In the genomic region with DNA sequence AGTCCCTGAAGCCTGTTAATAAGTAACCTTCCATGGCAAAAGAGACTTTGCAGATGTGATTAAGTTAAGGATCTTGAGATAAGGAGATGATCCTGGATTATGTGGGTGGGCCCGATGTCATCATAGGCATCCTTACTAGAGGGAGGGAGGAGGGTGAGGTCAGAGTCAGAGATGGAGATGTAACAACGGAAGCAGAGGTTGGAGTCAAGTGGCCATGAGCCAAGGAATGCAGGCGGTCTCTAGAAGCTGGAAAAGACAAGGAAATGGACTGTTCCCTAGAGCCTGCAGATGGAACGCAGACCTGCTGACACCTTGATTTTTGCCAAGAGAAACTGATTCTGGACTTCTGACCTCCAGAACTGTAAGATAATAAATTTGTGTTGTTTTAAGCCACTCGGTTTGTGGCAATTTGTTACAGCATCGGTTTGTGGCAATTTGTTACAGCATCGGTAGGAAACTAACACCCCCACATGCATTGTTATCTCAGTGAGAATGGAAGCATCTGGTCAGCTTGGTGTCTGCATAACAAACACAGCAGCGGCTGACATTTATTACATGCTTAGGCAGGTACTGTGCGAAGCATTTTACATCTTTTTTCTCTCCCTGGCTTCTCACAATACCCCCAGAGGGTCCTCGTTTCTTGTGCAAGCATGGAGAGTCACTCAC, we compare ENCODE assay signal across 17 cellular contexts. TPM values are rescaled to one million over a fixed set of nuclear protein-coding genes. Genes with fewer than 3 reads are reported as not detected.
DNase-seq lines count a peak whose midpoint lies in the region; ATAC-seq and TF ChIP-seq lines count a peak whose summit lies in the region.
"Had no signal": no experiment of that assay in that cellular context is flagged by ENCODE, and none has a peak within 500 bp of the region (broad histone marks: within the 10 kb centered on the region; RNA-seq: fewer than 3 reads in every experiment).

No MANE protein-coding gene starts in this region.

- H3K79me2 ChIP-seq in MM.1S (ENCODE audit: low read length), result peaks cover 76% of the 10 kb centered on the region

- ATAC-seq in Right ventricle myocardium superior (ENCODE audit: poor library complexity) (peak; percentile 66), sciatic nerve (peak; percentile 36)
- ATAC-seq: activated T-cell treated with anti-CD3 and anti-CD28 coated beads, Interleukin-2, amount 50 U/mL, for 4 hours; foreskin keratinocyte had no signal

- no peak overlapping the region for H3K4me2 ChIP-seq in MM.1S (ENCODE audit: low read depth, low read length)
- H3K4me2 ChIP-seq: BLaER1 had no signal

- H3K27me3 ChIP-seq in MM.1S (replicated peaks; ENCODE audit: insufficient read depth, low read length), result no peaks in the 10 kb centered on the region
- H3K27me3 ChIP-seq: BLaER1, foreskin keratinocyte had no signal

- H3K9me3 Mint-ChIP-seq in activated CD4-positive, alpha-beta T cell treated with anti-CD3 and anti-CD28 coated beads, Interleukin-2, amount 10 ng/mL, durations not matched to agents 7 days and 5 days, result no peaks in the 10 kb centered on the region
- H3K9me3 Mint-ChIP-seq: activated T-cell treated with anti-CD3 and anti-CD28 coated beads, Interleukin-2, amount 50 U/mL, for 4 hours; T-helper 2 cell treated with Interferon-gamma antibody and Interleukin-4, amounts not matched to agents 5 μg/mL and 100 μg/mL, for 36 hours had no signal

- no peaks in the 10 kb centered on the region for H3K9me3 ChIP-seq in MM.1S (replicated peaks; ENCODE audit: insufficient read depth, low read length)
- H3K9me3 ChIP-seq: thoracic aorta had no signal

- H3K4me3 Mint-ChIP-seq in activated CD4-positive, alpha-beta T cell treated with anti-CD3 and anti-CD28 coated beads, Interleukin-2, amount 10 ng/mL, durations not matched to agents 7 days and 5 days, result no peak overlapping the region
- H3K4me3 Mint-ChIP-seq: activated T-cell treated with anti-CD3 and anti-CD28 coated beads, Interleukin-2, amount 50 U/mL, for 4 hours; T-helper 2 cell treated with Interferon-gamma antibody and Interleukin-4, amounts not matched to agents 5 μg/mL and 100 μg/mL, for 36 hours had no signal

- no peak overlapping the region for H3K4me3 ChIP-seq in MM.1S (ENCODE audit: low read length)
- H3K4me3 ChIP-seq: BLaER1, dorsolateral prefrontal cortex, thoracic aorta had no signal

- CTCF ChIA-PET in activated CD4-positive, alpha-beta T cell treated with anti-CD3 and anti-CD28 coated beads, Interleukin-2, amount 10 ng/mL, durations not matched to agents 7 days and 5 days (lab: Charles Lee), result interaction anchor here (1.1 to 1.3 kb wide), 2 partner anchors 63 to 97 kb away, joined by 3 to 4 read pairs; no protein-coding TSS in a partner anchor

- no peak for TF ChIP-seq CTCF in MM.1S (IDR thresholded peaks at IDR 0.05; ENCODE audit: low read length)

- DNase-seq in ELR (ENCODE audit: low read depth), result peak; percentile 62
- peak; percentile 95 for DNase-seq in amniotic epithelial cell (ENCODE audit: low read depth)
- peak; percentile 64 for DNase-seq in Right ventricle myocardium superior
- DNase-seq in sciatic nerve (ENCODE audit: low spot score), result peak; percentile 61
- DNase-seq in activated CD4-positive, alpha-beta T cell treated with anti-CD3 and anti-CD28 coated beads, Interleukin-2, amount 10 ng/mL, durations not matched to agents 7 days and 5 days, result no peak
- no peak for DNase-seq in MM.1S
- DNase-seq in AG08396 (ENCODE audit: low spot score), result no peak
- no peak for DNase-seq in COLO829 (ENCODE audit: low spot score)
- DNase-seq: activated CD4-positive, alpha-beta T cell treated with anti-CD3 and anti-CD28 coated beads for 4 hours; activated T-cell treated with anti-CD3 and anti-CD28 coated beads, Interleukin-2, amount 50 U/mL, for 4 hours; dorsolateral prefrontal cortex; foreskin keratinocyte; NCI-H1417; NCI-H526 had no signal

- no peaks in the 10 kb centered on the region for H3K36me3 ChIP-seq in MM.1S (replicated peaks; ENCODE audit: insufficient read depth, low read length)
- H3K36me3 ChIP-seq: thoracic aorta had no signal

- no peaks in the 10 kb centered on the region for H3K4me1 ChIP-seq in MM.1S (ENCODE audit: low read length)

- no peaks in the 10 kb centered on the region for H3K4me1 Mint-ChIP-seq in activated CD4-positive, alpha-beta T cell treated with anti-CD3 and anti-CD28 coated beads, Interleukin-2, amount 10 ng/mL, durations not matched to agents 7 days and 5 days

- H3K36me3 Mint-ChIP-seq in activated CD4-positive, alpha-beta T cell treated with anti-CD3 and anti-CD28 coated beads, Interleukin-2, amount 10 ng/mL, durations not matched to agents 7 days and 5 days (ENCODE audit: low read depth), result peaks cover 2% of the 10 kb centered on the region

- no peaks in the 10 kb centered on the region for H3F3A ChIP-seq in MM.1S (ENCODE audit: insufficient read depth, low read length)

- intact Hi-C loops in Right ventricle myocardium superior (cut with DNase I) (no loop called here), sciatic nerve (cut with DNase I) (no loop called here)

- H3K27ac ChIP-seq in MM.1S (ENCODE audit: low read length), result no peak overlapping the region
- H3K27ac ChIP-seq: BLaER1, dorsolateral prefrontal cortex, foreskin keratinocyte, thoracic aorta had no signal

- H3K27me3 Mint-ChIP-seq in activated CD4-positive, alpha-beta T cell treated with anti-CD3 and anti-CD28 coated beads, Interleukin-2, amount 10 ng/mL, durations not matched to agents 7 days and 5 days, result no peaks in the 10 kb centered on the region

- H3K9me2 ChIP-seq in MM.1S (replicated peaks; ENCODE audit: insufficient read depth, low read length), result no peaks in the 10 kb centered on the region

- H3K9ac ChIP-seq in MM.1S (ENCODE audit: low read length), result no peak overlapping the region
- H3K9ac ChIP-seq: BLaER1 had no signal

- H4K20me1 ChIP-seq in MM.1S (ENCODE audit: insufficient read depth, low read length), result no peaks in the 10 kb centered on the region
- H4K20me1 ChIP-seq: BLaER1 had no signal

- H2AFZ ChIP-seq in MM.1S (ENCODE audit: low read length), result no peak overlapping the region

- H3K27ac Mint-ChIP-seq in activated CD4-positive, alpha-beta T cell treated with anti-CD3 and anti-CD28 coated beads, Interleukin-2, amount 10 ng/mL, durations not matched to agents 7 days and 5 days, result no peak overlapping the region
- H3K27ac Mint-ChIP-seq: T-helper 2 cell treated with Interferon-gamma antibody and Interleukin-4, amounts not matched to agents 5 μg/mL and 100 μg/mL, for 36 hours had no signal

- POLR2A ChIA-PET in activated CD4-positive, alpha-beta T cell treated with anti-CD3 and anti-CD28 coated beads, Interleukin-2, amount 10 ng/mL, durations not matched to agents 7 days and 5 days (lab: Charles Lee), result no interaction called here

RNA-seq across cellular contexts. Expression of a gene that starts 55.6 kb away (rescaled TPM):
- not detected for total RNA-seq in Right ventricle myocardium superior
- not detected for total RNA-seq in sciatic nerve
- not detected for total RNA-seq in activated CD4-positive, alpha-beta T cell treated with anti-CD3 and anti-CD28 coated beads, Interleukin-2, amount 10 ng/mL, durations not matched to agents 7 days and 5 days
- total RNA-seq: activated T-cell treated with anti-CD3 and anti-CD28 coated beads, Interleukin-2, amount 50 U/mL, for 4 hours; foreskin keratinocyte; thoracic aorta had no signal

Comparison
In these comparisons a context has a peak if more than half of its experiments do, and no peak if none do; other contexts are left out.
1. DNase-seq: peak in ELR (single experiment), amniotic epithelial cell (single experiment), Right ventricle myocardium superior (single experiment) and sciatic nerve (single experiment); none in activated CD4-positive, alpha-beta T cell treated with anti-CD3 and anti-CD28 coated beads, Interleukin-2, amount 10 ng/mL, durations not matched to agents 7 days and 5 days (single experiment), MM.1S (single experiment), AG08396 (single experiment) and COLO829 (single experiment).